ENCODE assay signal across 8 cellular contexts in the genomic region with DNA sequence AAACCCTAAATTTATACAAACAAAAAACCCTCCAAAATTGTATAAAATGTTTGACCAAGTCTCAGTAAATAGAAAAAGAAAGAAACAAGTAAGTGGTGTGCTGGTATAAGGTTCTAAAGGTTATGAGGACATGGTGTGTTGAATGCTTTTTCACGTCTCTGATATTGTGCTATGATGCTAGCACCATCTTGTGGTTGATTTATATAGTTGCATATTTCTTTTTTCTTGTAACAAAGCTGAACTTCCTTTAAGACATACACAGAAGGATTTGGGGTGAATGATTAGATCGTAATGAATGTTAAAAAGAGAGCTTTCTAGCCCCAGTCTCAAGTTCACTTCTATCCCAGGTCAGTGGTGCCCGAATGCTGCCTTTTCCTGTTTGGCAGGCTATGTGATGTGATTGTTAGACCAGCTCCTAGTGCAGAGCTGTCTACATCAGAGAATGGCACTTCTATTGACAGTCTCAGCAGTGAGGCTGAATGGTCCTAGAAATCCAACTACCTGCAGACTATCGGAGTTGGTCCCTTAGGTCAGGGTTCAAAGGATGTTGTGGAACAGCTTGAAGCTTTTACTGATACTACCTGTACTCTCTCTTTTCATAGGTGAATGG. TPM values are rescaled to one million over a fixed set of nuclear protein-coding genes. Genes with fewer than 3 reads are reported as not detected.
DNase-seq lines count a peak whose midpoint lies in the region; ATAC-seq, FAIRE-seq and TF ChIP-seq lines count a peak whose summit lies in the region.

No MANE protein-coding gene starts in this region.

- intact Hi-C loops in K562 (cut with micrococcal nuclease), result loop anchor here (2.0 to 10.0 kb wide), 3 partner anchors 37 to 913 kb away; no protein-coding TSS in a partner anchor
- intact Hi-C loops in testis (cut with DNase I; ENCODE audit: low total_unique reads), result no loop called here

- no peaks in the 10 kb centered on the region for H3K79me2 ChIP-seq in K562 (ENCODE audit: control insufficient read depth, insufficient read depth, low read length)

- H3K27ac Mint-ChIP-seq in immature natural killer cell, result peak overlapping the region in 3 of 6 donors; percentile 27 to 51 (median 36)

- DNase-seq in AG08396 (ENCODE audit: low spot score) (peak; percentile 38), NCI-H345 treated with DMSO at 0.1 percent for 48 hours (lab: John Stamatoyannopoulos, UW; ENCODE audit: unreplicated experiment) (peak; percentile 20), K562 (ENCODE audit: extremely low read depth in 1 of 4, low spot score in 3 of 4) (peak; percentile 26 to 47 (median 32)), immature natural killer cell (peak; percentile 15 to 42 (median 28)), testis (no peak), NCI-H128 (lab: John Stamatoyannopoulos, UW; ENCODE audit: unreplicated experiment) (no peak)

- no peaks in the 10 kb centered on the region for H3K9me3 ChIP-seq in K562 (replicated peaks; ENCODE audit: control insufficient read depth, insufficient read depth, low read depth, low read length)
- no peaks in the 10 kb centered on the region for H3K9me3 ChIP-seq in testis

- no peak overlapping the region for H3K4me2 ChIP-seq in K562 (ENCODE audit: insufficient read depth, low read length)

- H3K27ac ChIP-seq in K562 (ENCODE audit: extremely low read depth, low read depth, low read length), result no peak overlapping the region
- no peak overlapping the region for H3K27ac ChIP-seq in testis

- peak; percentile 77 for FAIRE-seq in K562 (lab: Jason Lieb, UNC)

- ATAC-seq in HG02885 (IDR thresholded peaks at IDR 0.05; ENCODE audit: poor library complexity, unreplicated experiment) (peak; percentile 74), K562 (peak; percentile 74)

- TF ChIP-seq CTCF in GM12875 (IDR thresholded peaks at IDR 0.05; ENCODE audit: borderline replicate concordance, insufficient read depth, low read depth, low read length) (peak; percentile 48; the same call in 1 of the 2 replicates), K562 (IDR thresholded peaks at IDR 0.05 in 2 of 3, conservative IDR thresholded peaks at IDR 0.05 in 1 of 3; ENCODE audit: insufficient read depth in 2 of 3, low read depth in 1 of 3, low read length in 3 of 3) (peak; percentile 31 to 64 (median 47); a peak in 4 of 6 replicates), testis (IDR thresholded peaks at IDR 0.05) (peak; percentile 40 to 64 (median 59))

- H3K27me3 ChIP-seq in K562 (ENCODE audit: control insufficient read depth in 2 of 2, insufficient read depth in 2 of 2, low read length in 2 of 2) (no peaks in the 10 kb centered on the region), testis (no peaks in the 10 kb centered on the region)

- CTCF ChIA-PET in K562 (lab: Yijun Ruan, JAX; ENCODE audit: low intra/inter-chr PET ratio), result interaction anchor here (0.6 to 0.7 kb wide), 3 partner anchors 9 to 979 kb away, joined by 3 to 5 read pairs (median 4); no protein-coding TSS in a partner anchor

- no TSS peak for BruUV-seq in K562 (replicated peaks; lab: Mats Ljungman, UMichigan)

- TF ChIP-seq POLR2A in K562 (conservative IDR thresholded peaks at IDR 0.05), result no peak
- no peak for TF ChIP-seq POLR2A in testis (IDR thresholded peaks at IDR 0.05)

- H3K4me1 ChIP-seq in K562 (replicated peaks in 1 of 2; ENCODE audit: control insufficient read depth in 2 of 2, insufficient read depth in 2 of 2, low read length in 2 of 2) (no peaks in the 10 kb centered on the region), testis (peaks cover 9% of the 10 kb centered on the region)

- H3K27me3 Mint-ChIP-seq in immature natural killer cell (ENCODE audit: low read depth in 3 of 3), result no peaks in the 10 kb centered on the region

- no peak overlapping the region for H2AFZ ChIP-seq in K562 (ENCODE audit: low read depth, low read length)

- no peaks in the 10 kb centered on the region for H4K20me1 ChIP-seq in K562 (replicated peaks; ENCODE audit: control insufficient read depth, insufficient read depth, low read length)

- H3K4me3 Mint-ChIP-seq in immature natural killer cell, result no peak overlapping the region

- H3K9me1 ChIP-seq in K562 (ENCODE audit: control insufficient read depth, insufficient read depth, low read length), result no peaks in the 10 kb centered on the region

- WGBS in K562 (ENCODE audit: insufficient coverage, low coverage, missing lambda C conversion rate), result 2% methylated on average over 4 of the region's 4 CpGs
- WGBS in testis, 2 donors, result 40 to 53% methylated on average over 4 of the region's 4 CpGs

- peak; percentile 44 to 77; a peak in 3 of 4 replicates for TF ChIP-seq RAD21 in K562 (CRISPR knock-in tag; conservative IDR thresholded peaks at IDR 0.05 in 1 of 2, IDR thresholded peaks at IDR 0.05 in 1 of 2)

- POLR2A ChIA-PET in K562 (lab: Yijun Ruan, JAX), result interaction anchor here (0.8 to 0.9 kb wide), 2 partner anchors 25 to 37 kb away, joined by 3 read pairs; a partner anchor contains a TSS

- H3K36me3 ChIP-seq in K562 (ENCODE audit: control insufficient read depth, insufficient read depth, low read length) (no peaks in the 10 kb centered on the region), testis (ENCODE audit: low read depth, missing control alignments) (no peaks in the 10 kb centered on the region)

- H3K4me3 ChIP-seq in GM12875 (ENCODE audit: low read depth, low read length) (no peak overlapping the region), K562 (no peak overlapping the region), testis (no peak overlapping the region)

- in situ Hi-C loops in K562 (cut with MboI), result no loop called here

- H3K4me1 Mint-ChIP-seq in immature natural killer cell, result peaks cover 1 to 13% of the 10 kb centered on the region in 2 donors

- peaks cover 0 to 3% (median 0%) of the 10 kb centered on the region in 3 donors for H3K36me3 Mint-ChIP-seq in immature natural killer cell

- no peaks in the 10 kb centered on the region for H3K9me3 Mint-ChIP-seq in immature natural killer cell

- no peak overlapping the region for H3K9ac ChIP-seq in K562 (ENCODE audit: insufficient read depth in 1 of 2, low read depth in 2 of 2, low read length in 2 of 2)

- TF ChIP-seq EP300 in K562 (IDR thresholded peaks at IDR 0.05; ENCODE audit: low read length), result no peak

TF ChIP-seq in K562, 482 proteins besides CTCF, POLR2A, EP300 and RAD21 (continues in another document):
- TF ChIP-seq, protein P1, sequence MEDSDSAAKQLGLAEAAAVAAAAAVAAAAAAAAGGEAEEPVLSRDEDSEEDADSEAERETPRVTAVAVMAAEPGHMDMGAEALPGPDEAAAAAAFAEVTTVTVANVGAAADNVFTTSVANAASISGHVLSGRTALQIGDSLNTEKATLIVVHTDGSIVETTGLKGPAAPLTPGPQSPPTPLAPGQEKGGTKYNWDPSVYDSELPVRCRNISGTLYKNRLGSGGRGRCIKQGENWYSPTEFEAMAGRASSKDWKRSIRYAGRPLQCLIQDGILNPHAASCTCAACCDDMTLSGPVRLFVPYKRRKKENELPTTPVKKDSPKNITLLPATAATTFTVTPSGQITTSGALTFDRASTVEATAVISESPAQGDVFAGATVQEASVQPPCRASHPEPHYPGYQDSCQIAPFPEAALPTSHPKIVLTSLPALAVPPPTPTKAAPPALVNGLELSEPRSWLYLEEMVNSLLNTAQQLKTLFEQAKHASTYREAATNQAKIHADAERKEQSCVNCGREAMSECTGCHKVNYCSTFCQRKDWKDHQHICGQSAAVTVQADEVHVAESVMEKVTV (CRISPR knock-in tag; IDR thresholded peaks at IDR 0.05), result 0 out of 2 replicates have a peak, but pooled peaks have one; percentile 30

RNA-seq across cellular contexts. Expression of a gene that starts 25.0 kb away (rescaled TPM):
- 27.4 and 67.4 TPM in 2 replicates for total RNA-seq in K562 (2011; cell fraction: chromatin; rRNA removed; ENCODE audit: low replicate concordance)
- total RNA-seq in K562 (2011; cell fraction: nucleolus; rRNA removed), result 15.8 and 20.4 TPM in 2 replicates
- total RNA-seq in K562 (2011; cell fraction: nucleoplasm; rRNA removed), result 33.9 and 50.8 TPM in 2 replicates
- 20.1 and 20.8 TPM in 2 replicates for total RNA-seq in K562 (2014; rRNA removed)
- total RNA-seq in K562 (2014; rRNA removed; fragmentation: Illumina TruSeq; extraction: Trizol), result 20.9 and 26.7 TPM in 2 replicates
- 21.4 and 22.1 TPM in 2 replicates for total RNA-seq in K562 (2015; rRNA removed; fragmentation: Illumina TruSeq; extraction: Trizol)
- total RNA-seq in K562 (2021), result 20.4 and 21.2 TPM in 2 replicates
- 12.2 and 15.9 TPM in 2 replicates for polyA plus RNA-seq in K562 (2011; rRNA removed)
- polyA plus RNA-seq in K562 (2011; cell fraction: cytosol; rRNA removed), result 8.9 and 11.0 TPM in 2 replicates
- polyA plus RNA-seq in K562 (2011; cell fraction: nucleus; rRNA removed), result 16.9 and 18.1 TPM in 2 replicates
- polyA plus RNA-seq in K562 (2012), result 8.7 and 9.5 TPM in 2 replicates
- polyA plus RNA-seq in K562 (2014; fragmentation: Illumina TruSeq; extraction: Trizol), result 14.9 and 15.7 TPM in 2 replicates
- polyA plus RNA-seq in K562 (2014; fragmentation: Nextera tagmentation; extraction: Ambion mirVana), result 10 to 100 TPM in 1 of 2 experiments, 1 to 10 TPM in 1; 9.3 to 13.3 TPM
- 15.7 and 16.0 TPM in 2 replicates for polyA plus RNA-seq in K562 (2014; rRNA removed)
- polyA minus RNA-seq in K562 (2011; rRNA and poly(A)+ RNA removed), result 24.5 and 26.7 TPM in 2 replicates
- 7.0 and 9.0 TPM in 2 replicates for polyA minus RNA-seq in K562 (2011; cell fraction: cytosol; rRNA and poly(A)+ RNA removed)
- 37.7 and 53.9 TPM in 2 replicates for polyA minus RNA-seq in K562 (2011; cell fraction: nucleus; rRNA and poly(A)+ RNA removed)
- 10 to 100 TPM; 15.0 to 40.2 (median 31.2) TPM for polyA plus RNA-seq in immature natural killer cell
- total RNA-seq in testis, result 10 to 100 TPM; 63.4 to 85.9 TPM
- polyA plus RNA-seq in testis (ENCODE audit: insufficient read depth, low read depth, low replicate concordance), result 25.5 TPM

RNA-seq across cellular contexts. Expression of a gene that starts 25.3 kb away (rescaled TPM):
- 21.1 and 36.0 TPM in 2 replicates for total RNA-seq in K562 (2011; cell fraction: chromatin; rRNA removed; ENCODE audit: low replicate concordance)
- total RNA-seq in K562 (2011; cell fraction: nucleolus; rRNA removed), result 12.8 and 13.3 TPM in 2 replicates
- total RNA-seq in K562 (2011; cell fraction: nucleoplasm; rRNA removed), result 19.5 and 20.5 TPM in 2 replicates
- total RNA-seq in K562 (2014; rRNA removed) (13.6 and 14.1 TPM in 2 replicates), K562 (2014; rRNA removed; fragmentation: Illumina TruSeq; extraction: Trizol) (20.1 and 20.3 TPM in 2 replicates), K562 (2015; rRNA removed; fragmentation: Illumina TruSeq; extraction: Trizol) (25.1 and 26.0 TPM in 2 replicates), K562 (2021) (18.1 and 19.3 TPM in 2 replicates), testis (10 to 100 TPM; 28.5 to 29.1 TPM)
- polyA plus RNA-seq in K562 (2011; rRNA removed) (18.3 and 20.7 TPM in 2 replicates), K562 (2014; fragmentation: Illumina TruSeq; extraction: Trizol) (18.3 and 24.0 TPM in 2 replicates), K562 (2014; fragmentation: Nextera tagmentation; extraction: Ambion mirVana) (10 to 100 TPM; 21.5 to 30.1 TPM), K562 (2014; rRNA removed) (28.5 and 30.5 TPM in 2 replicates), immature natural killer cell (10 to 100 TPM; 27.4 to 39.3 (median 39.2) TPM), testis (ENCODE audit: insufficient read depth, low read depth, low replicate concordance) (26.3 TPM)
- polyA plus RNA-seq in K562 (2011; cell fraction: cytosol; rRNA removed), result 4.8 and 9.3 TPM in 2 replicates
- 46.1 and 62.4 TPM in 2 replicates for polyA plus RNA-seq in K562 (2011; cell fraction: nucleus; rRNA removed)
- polyA plus RNA-seq in K562 (2012), result 14.5 and 16.2 TPM in 2 replicates
- polyA minus RNA-seq in K562 (2011; rRNA and poly(A)+ RNA removed), result 16.4 and 19.0 TPM in 2 replicates
- polyA minus RNA-seq in K562 (2011; cell fraction: cytosol; rRNA and poly(A)+ RNA removed), result 4.9 and 6.0 TPM in 2 replicates
- 19.4 and 32.9 TPM in 2 replicates for polyA minus RNA-seq in K562 (2011; cell fraction: nucleus; rRNA and poly(A)+ RNA removed)

Comparison
In these comparisons a context has a peak if more than half of its experiments do, and no peak if none do; other contexts are left out.
1. DNase-seq: peak in AG08396 (single experiment), NCI-H345 treated with DMSO at 0.1 percent for 48 hours (single experiment), K562 (4 of 4) and immature natural killer cell (3 of 3); none in testis (single experiment) and NCI-H128 (single experiment).
2. Peak in every context shown above with its lines, with median percentiles within 50 percentile points of each other: CTCF ChIP-seq.